In the genomic region with DNA sequence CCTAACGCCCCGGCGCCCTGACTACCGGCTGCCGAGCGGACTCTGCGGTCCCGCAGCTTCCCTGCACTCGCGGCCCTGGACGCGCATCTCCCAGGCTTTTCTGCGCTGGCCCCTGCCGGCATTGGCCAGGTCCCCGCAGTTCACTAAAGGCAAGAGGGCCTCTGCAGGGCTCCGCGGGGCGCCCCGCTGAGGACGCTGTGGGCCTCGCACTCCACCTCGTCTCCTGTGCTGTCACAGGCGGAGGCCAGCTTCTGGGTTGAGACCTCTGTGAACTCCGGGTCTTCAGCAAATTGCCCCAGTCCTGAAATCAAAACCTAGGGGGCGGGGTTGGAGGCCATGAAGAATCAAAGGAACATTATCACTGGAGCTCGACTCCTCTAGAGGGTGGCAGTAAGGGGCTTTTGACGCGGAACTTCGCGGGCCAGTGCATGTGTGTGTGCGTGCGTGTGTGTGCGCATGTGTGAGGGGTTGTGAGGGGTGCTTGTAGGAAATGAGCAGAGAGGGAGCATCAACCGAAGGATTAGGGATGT, we compare ENCODE assay signal across 9 cellular contexts.
DNase-seq lines count a peak whose midpoint lies in the region; ATAC-seq and TF ChIP-seq lines count a peak whose summit lies in the region.
"Had no signal": no experiment of that assay in that cellular context is flagged by ENCODE, and none has a peak within 500 bp of the region (broad histone marks: within the 10 kb centered on the region; RNA-seq: fewer than 3 reads in every experiment).

No MANE protein-coding gene starts in this region.

- H3K4me3 ChIP-seq in left ventricle myocardium inferior: peak overlapping the region; percentile 67
- H3K4me3 ChIP-seq in retinal pigment epithelial cell (ENCODE audit: low read length): peak overlapping the region; percentile 47
- no peak overlapping the region for H3K4me3 ChIP-seq in MM.1S (ENCODE audit: low read length)

- H3K36me3 ChIP-seq in left ventricle myocardium inferior: no peaks in the 10 kb centered on the region
- H3K36me3 ChIP-seq in MM.1S (replicated peaks; ENCODE audit: insufficient read depth, low read length): no peaks in the 10 kb centered on the region

- H3K27me3 ChIP-seq in left ventricle myocardium inferior (ENCODE audit: low read depth) (peaks cover 14% of the 10 kb centered on the region), MM.1S (replicated peaks; ENCODE audit: insufficient read depth, low read length) (no peaks in the 10 kb centered on the region)

- H3K9ac ChIP-seq in MM.1S (ENCODE audit: low read length): no peak overlapping the region

- no peak overlapping the region for H2AFZ ChIP-seq in MM.1S (ENCODE audit: low read length)

- peak overlapping the region; percentile 65 for H3K27ac ChIP-seq in left ventricle myocardium inferior (replicated peaks)
- no peak overlapping the region for H3K27ac ChIP-seq in MM.1S (ENCODE audit: low read length)

- peak; percentile 28 for TF ChIP-seq CTCF in left ventricle myocardium inferior (IDR thresholded peaks at IDR 0.05; ENCODE audit: borderline replicate concordance)
- TF ChIP-seq CTCF in retinal pigment epithelial cell (conservative IDR thresholded peaks at IDR 0.05; ENCODE audit: low read depth, low read length): peak; percentile 55
- TF ChIP-seq CTCF in MM.1S (IDR thresholded peaks at IDR 0.05; ENCODE audit: low read length): no peak

- intact Hi-C loops in left ventricle myocardium inferior (cut with micrococcal nuclease): no loop called here

- no peaks in the 10 kb centered on the region for H4K20me1 ChIP-seq in MM.1S (ENCODE audit: insufficient read depth, low read length)

- H3K9me3 ChIP-seq in left ventricle myocardium inferior (replicated peaks) (no peaks in the 10 kb centered on the region), MM.1S (replicated peaks; ENCODE audit: insufficient read depth, low read length) (no peaks in the 10 kb centered on the region)

- H3K4me1 ChIP-seq in left ventricle myocardium inferior: peaks cover 18% of the 10 kb centered on the region
- H3K4me1 ChIP-seq in MM.1S (ENCODE audit: low read length): peaks cover 26% of the 10 kb centered on the region

- no peak overlapping the region for H3K4me2 ChIP-seq in MM.1S (ENCODE audit: low read depth, low read length)

- DNase-seq in ELF-1 (ENCODE audit: low read depth, low spot score): peak; percentile 70
- DNase-seq in activated effector memory CD4-positive, alpha-beta T cell treated with anti-CD3 and anti-CD28 coated beads, Interleukin-2, amount 50 U/mL, for 16 hours: peak; percentile 66
- peak; percentile 31 for DNase-seq in left ventricle myocardium inferior
- no peak for DNase-seq in retinal pigment epithelial cell (ENCODE audit: low read depth)
- DNase-seq in mesenteric fat pad (ENCODE audit: low spot score): no peak
- no peak for DNase-seq in MM.1S

- ATAC-seq in HG02884 (IDR thresholded peaks at IDR 0.05; ENCODE audit: unreplicated experiment): peak; percentile 41
- no peak for ATAC-seq in HG02610 (IDR thresholded peaks at IDR 0.05; ENCODE audit: unreplicated experiment)
- ATAC-seq: HCT116 had no signal

- H3K9me2 ChIP-seq in MM.1S (replicated peaks; ENCODE audit: insufficient read depth, low read length): no peaks in the 10 kb centered on the region

- H3F3A ChIP-seq in MM.1S (ENCODE audit: insufficient read depth, low read length): no peaks in the 10 kb centered on the region

- no peaks in the 10 kb centered on the region for H3K79me2 ChIP-seq in MM.1S (ENCODE audit: low read length)

Comparison
In these comparisons a context has a peak if more than half of its experiments do, and no peak if none do; other contexts are left out.
1. DNase-seq: peak in ELF-1 (single experiment), activated effector memory CD4-positive, alpha-beta T cell treated with anti-CD3 and anti-CD28 coated beads, Interleukin-2, amount 50 U/mL, for 16 hours (single experiment) and left ventricle myocardium inferior (single experiment); none in retinal pigment epithelial cell (single experiment), mesenteric fat pad (single experiment) and MM.1S (single experiment).